Comparison of ENCODE assay signal across 13 cellular contexts in the genomic region with DNA sequence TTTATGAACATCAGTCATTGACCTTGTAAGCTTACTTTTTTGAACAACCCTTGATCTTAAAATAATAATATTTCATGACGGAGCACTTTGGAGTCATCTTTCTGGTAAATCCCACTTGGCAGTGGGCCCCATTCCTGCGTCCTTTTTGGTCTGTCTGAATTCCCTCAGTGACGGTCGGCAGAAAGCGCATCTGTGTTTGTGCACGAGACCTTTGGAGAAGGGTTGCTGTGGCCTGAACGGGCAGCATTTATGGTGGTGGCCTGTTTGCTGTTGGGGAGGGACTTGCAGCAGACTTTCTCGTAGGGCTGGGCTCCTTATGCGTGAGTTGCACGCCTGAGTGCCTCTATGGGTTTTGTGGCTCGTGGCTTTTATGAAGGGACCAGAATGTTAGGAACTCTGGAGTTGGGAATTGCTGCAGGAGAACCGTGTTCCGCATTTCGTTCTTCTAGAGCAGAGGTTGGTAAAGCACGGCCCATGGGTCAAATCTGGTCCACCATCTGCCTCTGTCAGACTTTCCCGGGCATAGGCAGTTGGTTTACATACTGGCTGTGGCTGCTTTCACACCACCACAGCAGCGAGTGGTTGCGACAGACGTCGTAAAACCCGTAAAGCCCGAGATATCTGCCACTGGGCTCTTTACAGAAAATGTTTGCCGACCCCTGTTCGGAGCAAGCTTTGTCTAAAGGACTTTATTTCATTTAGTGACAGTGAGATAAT. TPM values are rescaled to one million over a fixed set of nuclear protein-coding genes. Genes with fewer than 3 reads are reported as not detected.
DNase-seq lines count a peak whose midpoint lies in the region; ATAC-seq and TF ChIP-seq lines count a peak whose summit lies in the region.
"Had no signal": no experiment of that assay in that cellular context is flagged by ENCODE, and none has a peak within 500 bp of the region (broad histone marks: within the 10 kb centered on the region; RNA-seq: fewer than 3 reads in every experiment).

No MANE protein-coding gene starts in this region.

- no peaks in the 10 kb centered on the region for H3K9me3 Mint-ChIP-seq in CD4-positive, alpha-beta memory T cell
- H3K9me3 Mint-ChIP-seq in GM23338 (no peaks in the 10 kb centered on the region), nephron progenitor cell (no peaks in the 10 kb centered on the region)
- H3K9me3 Mint-ChIP-seq in activated T-helper 17 cell treated with anti-CD3 and anti-CD28 coated beads, Interleukin-2, amount 50 U/mL, for 72 hours = no peaks in the 10 kb centered on the region
- H3K9me3 Mint-ChIP-seq: activated T-helper 2 cell treated with anti-CD3 and anti-CD28 coated beads, Interferon-gamma antibody, Interleukin-2, Interleukin-4, amounts not matched to agents 10 μg/mL and 5 μg/mL and 100 μg/mL, durations not matched to agents 14 hours and 24 hours and 36 hours had no signal

- CTCF ChIA-PET in CD4-positive, alpha-beta memory T cell (lab: Charles Lee; ENCODE audit: partially characterized antibody) = interaction anchor here (0.6 to 13.1 kb wide), 5 partner anchors 25 to 1230 kb away, joined by 3 to 476 read pairs (median 110); a partner anchor contains a TSS

- ATAC-seq in GM23338 (no peak), GM18505 (IDR thresholded peaks at IDR 0.05; ENCODE audit: unreplicated experiment) (no peak)
- no peak for ATAC-seq in activated T-helper 17 cell treated with anti-CD3 and anti-CD28 coated beads, Interleukin-2, amount 50 U/mL, for 72 hours (replicated peaks)

- no peak for DNase-seq in CD4-positive, alpha-beta memory T cell
- DNase-seq in GM23338 (ENCODE audit: low spot score) = no peak
- no peak for DNase-seq in nephron progenitor cell
- DNase-seq in central memory CD4-positive, alpha-beta T cell = no peak
- DNase-seq in tibial artery = no peak
- DNase-seq: effector CD4-positive, alpha-beta T cell; NCI-H2029 treated with DMSO at 0.1 percent for 48 hours; stimulated activated CD4-positive, alpha-beta T cell treated with anti-CD3 and anti-CD28 coated beads, Interleukin-2, amount 100 ng/mL, for 48 hours had no signal

- H3K79me2 ChIP-seq in GM23338 (replicated peaks; ENCODE audit: insufficient read depth) = no peaks in the 10 kb centered on the region

- H2AFZ ChIP-seq in GM23338 = no peak overlapping the region

- peaks cover 42% of the 10 kb centered on the region for H3K4me1 ChIP-seq in CD4-positive, alpha-beta memory T cell (ENCODE audit: insufficient read depth, low read length)
- H3K4me1 ChIP-seq in GM23338 (ENCODE audit: insufficient read depth) (peaks cover 10% of the 10 kb centered on the region; the same call in 1 of the 2 replicates), tibial artery (peaks cover 0 to 6% (median 3%) of the 10 kb centered on the region in 4 donors)
- H3K4me1 ChIP-seq: HAP-1 had no signal

- 0 out of 2 replicates have a peak, but pooled peaks cover 4% of the 10 kb centered on the region for H3K9me2 ChIP-seq in GM23338 (ENCODE audit: insufficient read depth)

- POLR2A ChIA-PET in CD4-positive, alpha-beta memory T cell (lab: Charles Lee; ENCODE audit: partially characterized antibody) = interaction anchor here (1.0 to 3.0 kb wide), 4 partner anchors 30 to 83 kb away, joined by 3 to 15 read pairs (median 10); a partner anchor contains a TSS

- no peaks in the 10 kb centered on the region for H3K27me3 Mint-ChIP-seq in CD4-positive, alpha-beta memory T cell
- H3K27me3 Mint-ChIP-seq in GM23338 (ENCODE audit: insufficient read depth, low read depth, poor library complexity) (no peaks in the 10 kb centered on the region), nephron progenitor cell (ENCODE audit: low read depth, poor library complexity) (no peaks in the 10 kb centered on the region)
- no peaks in the 10 kb centered on the region for H3K27me3 Mint-ChIP-seq in activated T-helper 17 cell treated with anti-CD3 and anti-CD28 coated beads, Interleukin-2, amount 50 U/mL, for 72 hours

- no peaks in the 10 kb centered on the region for H3K9me3 ChIP-seq in CD4-positive, alpha-beta memory T cell (ENCODE audit: control insufficient read depth in 1 of 2, low read length in 2 of 2)
- no peaks in the 10 kb centered on the region for H3K9me3 ChIP-seq in tibial artery
- H3K9me3 ChIP-seq: HAP-1 had no signal

- intact Hi-C loops in CD4-positive, alpha-beta memory T cell (cut with micrococcal nuclease) = loop anchor here (5.0 kb wide), 1 partner anchor 645 kb away; a partner anchor contains a TSS
- intact Hi-C loops in tibial artery (cut with DNase I; ENCODE audit: low total_unique reads) = loop anchor here (5.0 kb wide), 1 partner anchor 80 kb away; no protein-coding TSS in a partner anchor

- no peaks in the 10 kb centered on the region for H3K27me3 ChIP-seq in CD4-positive, alpha-beta memory T cell (ENCODE audit: insufficient read depth, low read length)
- H3K27me3 ChIP-seq in GM23338 (ENCODE audit: insufficient read depth) = no peaks in the 10 kb centered on the region
- no peaks in the 10 kb centered on the region for H3K27me3 ChIP-seq in tibial artery

- peak overlapping the region; percentile 65; the same call in 1 of the 2 replicates for H3K4me2 ChIP-seq in GM23338

- no peaks in the 10 kb centered on the region for H4K20me1 ChIP-seq in GM23338 (replicated peaks; ENCODE audit: insufficient read depth)

- peak overlapping the region; percentile 29 to 90 (median 87) for H3K27ac Mint-ChIP-seq in CD4-positive, alpha-beta memory T cell
- no peak overlapping the region for H3K27ac Mint-ChIP-seq in GM23338
- H3K27ac Mint-ChIP-seq in activated T-helper 17 cell treated with anti-CD3 and anti-CD28 coated beads, Interleukin-2, amount 50 U/mL, for 72 hours = peak overlapping the region; percentile 85
- peak overlapping the region; percentile 32 for H3K27ac Mint-ChIP-seq in nephron progenitor cell
- H3K27ac Mint-ChIP-seq: progenitor cell of endocrine pancreas had no signal

- no peak for TF ChIP-seq POLR2A in GM18505 (IDR thresholded peaks at IDR 0.05; ENCODE audit: borderline replicate concordance, extremely low read depth, insufficient read depth, insufficient read length)

- peak overlapping the region; percentile 52 for H3K27ac ChIP-seq in CD4-positive, alpha-beta memory T cell (ENCODE audit: low read depth, low read length)
- H3K27ac ChIP-seq in GM23338 (ENCODE audit: low read depth) (no peak overlapping the region), tibial artery (no peak overlapping the region)

- H3K36me3 Mint-ChIP-seq in CD4-positive, alpha-beta memory T cell = peaks cover 41 to 71% of the 10 kb centered on the region in 2 donors
- H3K36me3 Mint-ChIP-seq in GM23338 (ENCODE audit: low read depth) (peaks cover 1% of the 10 kb centered on the region; the same call in 2 of the 3 replicates), nephron progenitor cell (ENCODE audit: low read depth) (peaks cover 80% of the 10 kb centered on the region)
- H3K36me3 Mint-ChIP-seq in activated T-helper 17 cell treated with anti-CD3 and anti-CD28 coated beads, Interleukin-2, amount 50 U/mL, for 72 hours (ENCODE audit: low read depth) = peaks cover 99% of the 10 kb centered on the region

- no peaks in the 10 kb centered on the region for H3F3A ChIP-seq in GM23338 (replicated peaks; ENCODE audit: low read depth)

- peaks cover 37 to 62% (median 49%) of the 10 kb centered on the region in 4 donors for H3K4me1 Mint-ChIP-seq in CD4-positive, alpha-beta memory T cell
- H3K4me1 Mint-ChIP-seq in GM23338 (peaks cover 6% of the 10 kb centered on the region; the same call in 1 of the 3 replicates), nephron progenitor cell (peaks cover 74% of the 10 kb centered on the region)
- peaks cover 40% of the 10 kb centered on the region for H3K4me1 Mint-ChIP-seq in activated T-helper 17 cell treated with anti-CD3 and anti-CD28 coated beads, Interleukin-2, amount 50 U/mL, for 72 hours

- peaks cover 37% of the 10 kb centered on the region for H3K36me3 ChIP-seq in CD4-positive, alpha-beta memory T cell (ENCODE audit: insufficient read depth, low read length)
- peaks cover 3% of the 10 kb centered on the region; the same call in 1 of the 2 replicates for H3K36me3 ChIP-seq in GM23338 (ENCODE audit: insufficient read depth)
- H3K36me3 ChIP-seq in tibial artery = peaks cover 30 to 68% (median 58%) of the 10 kb centered on the region in 3 donors

- H3K4me3 Mint-ChIP-seq in CD4-positive, alpha-beta memory T cell = peak overlapping the region in 5 of 8 donors; percentile 3 to 79 (median 74)
- no peak overlapping the region for H3K4me3 Mint-ChIP-seq in GM23338
- peak overlapping the region; percentile 84 for H3K4me3 Mint-ChIP-seq in activated T-helper 17 cell treated with anti-CD3 and anti-CD28 coated beads, Interleukin-2, amount 50 U/mL, for 72 hours
- H3K4me3 Mint-ChIP-seq in nephron progenitor cell = no peak overlapping the region

- TF ChIP-seq CTCF in GM23338 (conservative IDR thresholded peaks at IDR 0.05; ENCODE audit: low read depth in 2 of 2) (no peak), nephron progenitor cell (IDR thresholded peaks at IDR 0.05) (no peak), tibial artery (IDR thresholded peaks at IDR 0.05) (no peak)

- H3K4me3 ChIP-seq in CD4-positive, alpha-beta memory T cell (ENCODE audit: low read length in 2 of 2) = no peak overlapping the region
- no peak overlapping the region for H3K4me3 ChIP-seq in GM23338
- H3K4me3 ChIP-seq in tibial artery = no peak overlapping the region
- H3K4me3 ChIP-seq: HAP-1 had no signal

TF ChIP-seq in GM23338, 12 proteins besides CTCF, POLR2A, EP300 and RAD21 (continues in another document):
- TF ChIP-seq JUNB (IDR thresholded peaks at IDR 0.05; ENCODE audit: unreplicated experiment) = no peak
- TF ChIP-seq, protein P1, sequence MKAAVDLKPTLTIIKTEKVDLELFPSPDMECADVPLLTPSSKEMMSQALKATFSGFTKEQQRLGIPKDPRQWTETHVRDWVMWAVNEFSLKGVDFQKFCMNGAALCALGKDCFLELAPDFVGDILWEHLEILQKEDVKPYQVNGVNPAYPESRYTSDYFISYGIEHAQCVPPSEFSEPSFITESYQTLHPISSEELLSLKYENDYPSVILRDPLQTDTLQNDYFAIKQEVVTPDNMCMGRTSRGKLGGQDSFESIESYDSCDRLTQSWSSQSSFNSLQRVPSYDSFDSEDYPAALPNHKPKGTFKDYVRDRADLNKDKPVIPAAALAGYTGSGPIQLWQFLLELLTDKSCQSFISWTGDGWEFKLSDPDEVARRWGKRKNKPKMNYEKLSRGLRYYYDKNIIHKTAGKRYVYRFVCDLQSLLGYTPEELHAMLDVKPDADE (IDR thresholded peaks at IDR 0.05) = no peak
- no peak for TF ChIP-seq EZH2phosphoT487 (IDR thresholded peaks at IDR 0.05; ENCODE audit: unreplicated experiment)
- no peak for TF ChIP-seq STAT1 (IDR thresholded peaks at IDR 0.05; ENCODE audit: unreplicated experiment)

RNA-seq across cellular contexts. Expression of a gene that starts 30.8 kb away (rescaled TPM):
- total RNA-seq in CD4-positive, alpha-beta memory T cell = 10 to 100 TPM; 74.3 to 83.9 TPM
- polyA plus RNA-seq in CD4-positive, alpha-beta memory T cell = 10 to 100 TPM; 13.3 to 28.7 TPM
- 7.1 and 9.5 TPM in 2 replicates for total RNA-seq in GM23338 (2014; rRNA removed; shearing (Covaris generic))
- 4.4 and 5.4 TPM in 2 replicates for polyA plus RNA-seq in GM23338 (2016; fragmentation: Nextera tagmentation; extraction: Ambion mirVana)
- total RNA-seq in activated T-helper 17 cell treated with anti-CD3 and anti-CD28 coated beads, Interleukin-2, amount 50 U/mL, for 72 hours = 10 to 100 TPM; 59.0 to 69.2 TPM

Comparison
In these comparisons a context has a peak if more than half of its experiments do, and no peak if none do; other contexts are left out.
1. H3K4me3 Mint-ChIP-seq: peak in CD4-positive, alpha-beta memory T cell (5 of 8) and activated T-helper 17 cell treated with anti-CD3 and anti-CD28 coated beads, Interleukin-2, amount 50 U/mL, for 72 hours (single experiment); none in GM23338 (single experiment) and nephron progenitor cell (single experiment).